Comparison of ENCODE assay signal across 1 cellular context in the genomic region with DNA sequence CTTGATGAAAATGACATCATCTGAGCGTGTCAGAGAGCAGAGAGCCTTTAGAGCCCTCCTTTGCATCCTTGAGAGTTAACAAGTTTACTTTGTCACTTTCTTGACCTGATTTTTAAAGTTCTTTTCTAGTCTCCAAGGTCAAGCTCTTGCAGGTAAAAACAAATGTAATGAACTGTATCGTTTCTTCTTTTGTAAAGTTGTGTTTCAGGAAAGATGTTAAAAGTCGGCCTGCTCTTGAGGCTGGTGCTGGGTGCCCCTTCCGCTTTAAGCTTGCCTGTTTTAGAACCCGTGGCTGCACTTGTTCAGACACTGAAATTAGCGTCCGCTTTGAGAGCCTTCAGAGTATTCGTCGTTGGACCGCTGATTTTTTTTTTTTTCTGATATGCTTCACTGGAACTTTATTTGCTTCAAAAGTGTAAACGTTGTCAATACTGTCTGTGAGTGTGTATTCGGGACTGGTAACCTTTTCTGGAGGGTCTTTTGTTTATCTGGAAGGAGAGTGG.
TF ChIP-seq lines count a peak whose summit lies in the region.

No MANE protein-coding gene starts in this region.

TF ChIP-seq in endothelial cell of umbilical vein, 7 proteins besides CTCF, POLR2A, EP300 and RAD21 (continued from another document):
- TF ChIP-seq POLR2AphosphoS5 (IDR thresholded peaks at IDR 0.05; ENCODE audit: insufficient read depth, low read depth, low read length) (no peak), FOS (IDR thresholded peaks at IDR 0.05; ENCODE audit: borderline replicate concordance, insufficient read depth, low read length) (no peak), JUN (IDR thresholded peaks at IDR 0.05; ENCODE audit: borderline replicate concordance, insufficient read depth, insufficient read length, low read depth) (no peak), EZH2 (IDR thresholded peaks at IDR 0.05; ENCODE audit: borderline replicate concordance, low read depth, low read length, severe bottlenecking) (no peak), GATA2 (IDR thresholded peaks at IDR 0.05; ENCODE audit: insufficient read depth, insufficient read length, low read depth, low read length) (no peak), MYC (IDR thresholded peaks at IDR 0.05; ENCODE audit: low read depth, low read length) (no peak)
